14 cellular contexts compared by ENCODE assay signal in the genomic region with DNA sequence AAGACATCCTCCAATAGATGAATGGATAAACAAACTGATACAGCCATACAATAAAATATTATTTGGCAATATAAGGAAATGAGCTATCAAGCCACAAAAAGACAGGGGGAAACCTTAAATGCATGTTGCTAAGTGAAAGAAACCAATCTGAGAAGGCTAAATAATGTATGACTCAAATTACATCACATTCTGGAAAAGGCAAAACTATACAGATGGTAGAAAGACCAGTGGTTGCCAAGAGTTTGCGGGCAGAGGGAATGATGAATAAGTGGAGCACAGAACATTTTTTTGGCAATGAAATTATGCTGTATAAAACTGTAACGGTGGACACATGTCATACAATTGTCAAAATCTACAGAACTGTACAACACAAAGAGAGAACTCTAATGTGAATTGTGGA.
A peak's percentile ranks its signal among the peaks of the same experiment; 100 is the strongest.
DNase-seq lines count a peak whose midpoint lies in the region; ATAC-seq, FAIRE-seq and TF ChIP-seq lines count a peak whose summit lies in the region.
"Had no signal": no experiment of that assay in that cellular context is flagged by ENCODE, and none has a peak within 500 bp of the region (broad histone marks: within the 10 kb centered on the region; RNA-seq: fewer than 3 reads in every experiment).

No MANE protein-coding gene starts in this region.

- TF ChIP-seq CTCF in AG09309 (IDR thresholded peaks at IDR 0.05; ENCODE audit: control insufficient read depth, insufficient read depth, low read depth, low read length, missing control alignments) (no peak), HFF-Myc (IDR thresholded peaks at IDR 0.05; ENCODE audit: low read depth, low read length, missing control alignments) (no peak), astrocyte (IDR thresholded peaks at IDR 0.05; ENCODE audit: insufficient read depth, low read depth, low read length) (no peak), foreskin fibroblast (IDR thresholded peaks at IDR 0.05; ENCODE audit: low read depth, low read length) (no peak), right atrium auricular region (IDR thresholded peaks at IDR 0.05) (no peak)

- no peaks in the 10 kb centered on the region for H3K4me1 ChIP-seq in astrocyte (ENCODE audit: insufficient read depth, low read length)
- H3K4me1 ChIP-seq in right atrium auricular region, result no peaks in the 10 kb centered on the region
- H3K4me1 ChIP-seq: BE2C had no signal

- H3K36me3 ChIP-seq in astrocyte (ENCODE audit: insufficient read depth, low read length) (no peaks in the 10 kb centered on the region), right atrium auricular region (no peaks in the 10 kb centered on the region)
- H3K36me3 ChIP-seq: BE2C had no signal

- ATAC-seq in HG03565 (IDR thresholded peaks at IDR 0.05; ENCODE audit: unreplicated experiment), result no peak
- no peak for ATAC-seq in GM19324 (IDR thresholded peaks at IDR 0.05; ENCODE audit: low FRiP score, unreplicated experiment)

- peak; percentile 61 for DNase-seq in AG09309 (ENCODE audit: low read depth)
- peak; percentile 50 for DNase-seq in HFF-Myc (ENCODE audit: extremely low read depth, low read depth)
- peak; percentile 92 for DNase-seq in astrocyte (ENCODE audit: low read depth)
- peak; percentile 77 to 86 for DNase-seq in foreskin fibroblast
- no peak for DNase-seq in HK-2 (ENCODE audit: unreplicated experiment)
- DNase-seq in right atrium auricular region (ENCODE audit: low spot score), result no peak
- DNase-seq: activated CD4-positive, CD25-positive, alpha-beta regulatory T cell treated with anti-CD3 and anti-CD28 coated beads, Interleukin-2, amount 50 U/mL, for 72 hours; activated T-cell treated with anti-CD3 and anti-CD28 coated beads, Interleukin-2, amount 50 U/mL, for 24 hours; BE2C; H7; kidney glomerular epithelial cell; T-helper 1 cell had no signal

- H3K27ac ChIP-seq in astrocyte (ENCODE audit: low read depth, low read length), result no peak overlapping the region
- H3K27ac ChIP-seq in right atrium auricular region, result no peak overlapping the region

- no peaks in the 10 kb centered on the region for H3K27me3 ChIP-seq in astrocyte (ENCODE audit: insufficient read depth, low read length)
- no peaks in the 10 kb centered on the region for H3K27me3 ChIP-seq in right atrium auricular region

- no peak overlapping the region for H3K4me3 Mint-ChIP-seq in astrocyte (ENCODE audit: unreplicated experiment)
- H3K4me3 Mint-ChIP-seq: activated T-cell treated with anti-CD3 and anti-CD28 coated beads, Interleukin-2, amount 50 U/mL, for 24 hours had no signal

- H3K4me2 ChIP-seq in astrocyte (ENCODE audit: low read length), result peak overlapping the region; percentile 1

- H3K27me3 Mint-ChIP-seq in astrocyte (ENCODE audit: low read depth, unreplicated experiment), result peaks cover 12% of the 10 kb centered on the region

- no peak overlapping the region for H2AFZ ChIP-seq in astrocyte (ENCODE audit: low read depth, low read length)

- H3K9me3 ChIP-seq in astrocyte (ENCODE audit: insufficient read depth, low read depth, low read length) (no peaks in the 10 kb centered on the region), right atrium auricular region (peaks cover 0 to 2% of the 10 kb centered on the region in 2 donors)

- peaks cover 6% of the 10 kb centered on the region for H3K9me3 Mint-ChIP-seq in astrocyte (ENCODE audit: unreplicated experiment)

- H3K36me3 Mint-ChIP-seq in astrocyte (ENCODE audit: low read depth, unreplicated experiment), result no peaks in the 10 kb centered on the region

- no peaks in the 10 kb centered on the region for H3K4me1 Mint-ChIP-seq in astrocyte (ENCODE audit: low read depth, unreplicated experiment)

- no peaks in the 10 kb centered on the region for H3K79me2 ChIP-seq in astrocyte (ENCODE audit: insufficient read depth, low read length)

- no peaks in the 10 kb centered on the region for H4K20me1 ChIP-seq in astrocyte (ENCODE audit: insufficient read depth, low read length)

- H3K27ac Mint-ChIP-seq in astrocyte (ENCODE audit: unreplicated experiment), result no peak overlapping the region
- H3K27ac Mint-ChIP-seq: activated T-cell treated with anti-CD3 and anti-CD28 coated beads, Interleukin-2, amount 50 U/mL, for 24 hours had no signal

- FAIRE-seq in astrocyte (lab: Jason Lieb, UNC), result no peak

- no peak overlapping the region for H3K9ac ChIP-seq in astrocyte (ENCODE audit: low read length)

- H3K4me3 ChIP-seq in AG09309 (ENCODE audit: control insufficient read depth, low read depth, low read length) (no peak overlapping the region), HFF-Myc (replicated peaks; ENCODE audit: low read depth, low read length) (no peak overlapping the region), astrocyte (ENCODE audit: insufficient read depth, low read depth, low read length) (no peak overlapping the region), foreskin fibroblast (ENCODE audit: low read depth in 1 of 2, low read length in 2 of 2) (no peak overlapping the region), right atrium auricular region (no peak overlapping the region)

Comparison
In these comparisons a context has a peak if more than half of its experiments do, and no peak if none do; other contexts are left out.
1. DNase-seq: peak in AG09309 (single experiment), HFF-Myc (single experiment), astrocyte (single experiment) and foreskin fibroblast (2 of 2); none in HK-2 (single experiment) and right atrium auricular region (single experiment).